15 cellular contexts compared by ENCODE assay signal in the genomic region with DNA sequence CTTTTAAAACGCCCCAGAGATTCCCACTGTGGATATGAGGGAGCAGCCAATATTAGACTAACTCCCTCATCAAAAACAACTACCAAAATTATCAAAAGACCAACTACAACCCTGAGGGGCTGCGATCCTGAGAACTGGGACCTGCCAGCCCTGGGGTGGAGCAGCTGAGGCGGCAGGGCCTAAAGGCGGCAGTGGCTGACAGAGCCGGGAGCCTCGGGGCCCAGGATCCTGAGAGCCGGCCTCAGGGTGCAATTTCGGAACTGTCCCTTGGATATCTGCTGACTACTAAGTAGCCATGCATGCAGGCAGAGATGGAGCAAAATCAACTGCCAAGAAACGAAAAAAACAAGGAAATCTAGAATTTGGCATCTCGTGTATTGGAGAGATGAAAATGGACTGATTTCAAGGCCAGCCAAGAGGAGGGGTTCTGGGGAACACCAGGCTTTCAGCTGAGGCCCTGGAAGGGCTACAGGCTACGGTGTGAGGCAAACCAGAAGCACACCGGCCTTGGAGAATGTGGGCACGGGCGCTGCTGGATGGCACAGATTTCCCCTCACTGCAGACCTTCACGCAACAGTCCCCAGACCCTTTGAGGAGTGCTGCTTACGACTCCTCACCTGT.
DNase-seq lines count a peak whose midpoint lies in the region; ATAC-seq and TF ChIP-seq lines count a peak whose summit lies in the region.
"Had no signal": no experiment of that assay in that cellular context is flagged by ENCODE, and none has a peak within 500 bp of the region (broad histone marks: within the 10 kb centered on the region; RNA-seq: fewer than 3 reads in every experiment).

No MANE protein-coding gene starts in this region.

- no peak overlapping the region for H3K9ac ChIP-seq in Karpas-422 (ENCODE audit: low read length)

- peak; percentile 33 for DNase-seq in activated effector memory CD4-positive, alpha-beta T cell treated with anti-CD3 and anti-CD28 coated beads, Interleukin-2, amount 50 U/mL, for 16 hours
- DNase-seq in activated effector memory CD4-positive, alpha-beta T cell treated with Interleukin-2 at 50 U/mL for 16 hours: no peak
- DNase-seq in globus pallidus (ENCODE audit: low spot score): peak; percentile 46
- no peak for DNase-seq in osteocyte (ENCODE audit: extremely low spot score, unreplicated experiment)
- DNase-seq in aorta: peak in 1 of 2 donors; percentile 32
- DNase-seq in NCI-H1092 (lab: John Stamatoyannopoulos, UW): no peak
- DNase-seq in Karpas-422: no peak
- DNase-seq: activated CD8-positive, alpha-beta memory T cell treated with anti-CD3 and anti-CD28 coated beads for 24 hours; effector memory CD8-positive, alpha-beta T cell; KG1; NCI-H446; small intestine; stimulated activated naive CD4-positive, alpha-beta T cell had no signal

- H3K9me3 ChIP-seq in aorta (ENCODE audit: control insufficient read depth, low read length) (no peaks in the 10 kb centered on the region), Karpas-422 (ENCODE audit: low read length) (no peaks in the 10 kb centered on the region; the same call in 1 of the 2 replicates)
- H3K9me3 ChIP-seq: A549 had no signal

- no peaks in the 10 kb centered on the region for H3K79me2 ChIP-seq in Karpas-422 (ENCODE audit: low read length)

- intact Hi-C loops in aorta (cut with DNase I): no loop called here

- H3K36me3 ChIP-seq in aorta (ENCODE audit: control insufficient read depth in 1 of 2, insufficient read depth in 2 of 2, low read length in 1 of 2): no peaks in the 10 kb centered on the region
- H3K36me3 ChIP-seq in Karpas-422 (ENCODE audit: insufficient read depth, low read length): no peaks in the 10 kb centered on the region

- no peak overlapping the region for H3K4me3 Mint-ChIP-seq in osteocyte (ENCODE audit: unreplicated experiment)
- H3K4me3 Mint-ChIP-seq: effector memory CD8-positive, alpha-beta T cell had no signal

- no peak overlapping the region for H3K4me3 ChIP-seq in aorta (ENCODE audit: low read length in 2 of 2)
- H3K4me3 ChIP-seq in Karpas-422 (ENCODE audit: low read length): no peak overlapping the region
- H3K4me3 ChIP-seq: A549 had no signal

- WGBS in aorta, 2 donors: 55% methylated on average over 16 of the region's 16 CpGs

- peak overlapping the region; percentile 63 for H3K27ac Mint-ChIP-seq in osteocyte (ENCODE audit: unreplicated experiment)

- H3K4me1 ChIP-seq in aorta (ENCODE audit: control insufficient read depth in 1 of 2, insufficient read depth in 2 of 2, low read length in 2 of 2) (no peaks in the 10 kb centered on the region), Karpas-422 (ENCODE audit: low read length) (peaks cover 6% of the 10 kb centered on the region)
- H3K4me1 ChIP-seq: A549 had no signal

- TF ChIP-seq CTCF in osteocyte (IDR thresholded peaks at IDR 0.05): no peak

- H3K4me1 Mint-ChIP-seq in osteocyte (ENCODE audit: unreplicated experiment): peaks cover 25% of the 10 kb centered on the region

- no peak overlapping the region for H2AFZ ChIP-seq in Karpas-422 (ENCODE audit: low read length)

- H3K27me3 ChIP-seq in aorta (ENCODE audit: control insufficient read depth in 1 of 2, insufficient read depth in 2 of 2, low read length in 1 of 2) (no peaks in the 10 kb centered on the region), Karpas-422 (ENCODE audit: low read length) (no peaks in the 10 kb centered on the region)

- no peaks in the 10 kb centered on the region for H4K20me1 ChIP-seq in Karpas-422 (ENCODE audit: insufficient read depth, low read depth, low read length)

- H3K27ac ChIP-seq in aorta (ENCODE audit: low read depth in 1 of 2, low read length in 2 of 2) (no peak overlapping the region), Karpas-422 (ENCODE audit: low read length) (no peak overlapping the region)
- H3K27ac ChIP-seq: A549 had no signal

- peak; percentile 52 for ATAC-seq in aorta (ENCODE audit: low FRiP score)
- no peak for ATAC-seq in HG03045 (IDR thresholded peaks at IDR 0.05; ENCODE audit: unreplicated experiment)
- ATAC-seq: A549; effector memory CD8-positive, alpha-beta T cell had no signal

- no peaks in the 10 kb centered on the region for H3K9me3 Mint-ChIP-seq in osteocyte (ENCODE audit: unreplicated experiment)
- H3K9me3 Mint-ChIP-seq: effector memory CD8-positive, alpha-beta T cell had no signal

- H3K4me2 ChIP-seq in Karpas-422 (ENCODE audit: low read depth, low read length, poor library complexity, severe bottlenecking): no peak overlapping the region
- H3K4me2 ChIP-seq: A549 had no signal

- H3K36me3 Mint-ChIP-seq in osteocyte (ENCODE audit: unreplicated experiment): peaks cover 15% of the 10 kb centered on the region

- no peaks in the 10 kb centered on the region for H3K9me2 ChIP-seq in Karpas-422 (replicated peaks; ENCODE audit: insufficient read depth, low read length)

- H3K27me3 Mint-ChIP-seq in osteocyte (ENCODE audit: unreplicated experiment): no peaks in the 10 kb centered on the region
- H3K27me3 Mint-ChIP-seq: effector memory CD8-positive, alpha-beta T cell had no signal

Comparison
In these comparisons a context has a peak if more than half of its experiments do, and no peak if none do; other contexts are left out.
1. DNase-seq: peak in activated effector memory CD4-positive, alpha-beta T cell treated with anti-CD3 and anti-CD28 coated beads, Interleukin-2, amount 50 U/mL, for 16 hours (single experiment) and globus pallidus (single experiment); none in activated effector memory CD4-positive, alpha-beta T cell treated with Interleukin-2 at 50 U/mL for 16 hours (single experiment), osteocyte (single experiment), NCI-H1092 (single experiment) and Karpas-422 (single experiment).